ENCODE assay signal across 8 cellular contexts in genomic region chr1:20194770-20195463, GRCh38. TPM values are rescaled to one million over a fixed set of nuclear protein-coding genes. Genes with fewer than 3 reads are reported as not detected.
DNase-seq lines count a peak whose midpoint lies in the region; ATAC-seq and TF ChIP-seq lines count a peak whose summit lies in the region.

No MANE protein-coding gene starts in this region.

- H3K27ac ChIP-seq in SJSA1 = no peak overlapping the region
- no peak overlapping the region for H3K27ac ChIP-seq in aorta (ENCODE audit: low read depth in 1 of 2, low read length in 2 of 2)

- H3K27me3 ChIP-seq in SJSA1 (replicated peaks) (peaks cover 43% of the 10 kb centered on the region), aorta (ENCODE audit: control insufficient read depth in 1 of 2, insufficient read depth in 2 of 2, low read length in 1 of 2) (no peaks in the 10 kb centered on the region)

- H3K4me1 Mint-ChIP-seq in CD14-positive monocyte = peaks cover 3% of the 10 kb centered on the region

- H3K4me3 Mint-ChIP-seq in CD14-positive monocyte = peak overlapping the region in 1 of 2 donors; percentile 9

- H3K36me3 Mint-ChIP-seq in CD14-positive monocyte = no peaks in the 10 kb centered on the region

- H3K36me3 ChIP-seq in SJSA1 (no peaks in the 10 kb centered on the region), aorta (ENCODE audit: control insufficient read depth in 1 of 2, insufficient read depth in 2 of 2, low read length in 1 of 2) (no peaks in the 10 kb centered on the region)

- ATAC-seq in aorta (ENCODE audit: low FRiP score) (no peak), HG03442 (IDR thresholded peaks at IDR 0.05; ENCODE audit: unreplicated experiment) (no peak)

- no peaks in the 10 kb centered on the region for H3K9me3 ChIP-seq in SJSA1 (replicated peaks)
- H3K9me3 ChIP-seq in aorta (ENCODE audit: control insufficient read depth, low read length) = no peaks in the 10 kb centered on the region

- TF ChIP-seq CTCF in CD14-positive monocyte (IDR thresholded peaks at IDR 0.05) = peak; percentile 76

- peaks cover 21 to 36% (median 33%) of the 10 kb centered on the region in 3 donors for H3K27me3 Mint-ChIP-seq in CD14-positive monocyte (ENCODE audit: low read depth in 3 of 3)

- H3K4me1 ChIP-seq in SJSA1 (replicated peaks) = no peaks in the 10 kb centered on the region
- no peaks in the 10 kb centered on the region for H3K4me1 ChIP-seq in aorta (ENCODE audit: control insufficient read depth in 1 of 2, insufficient read depth in 2 of 2, low read length in 2 of 2)

- H3K27ac Mint-ChIP-seq in CD14-positive monocyte = no peak overlapping the region

- no peak for DNase-seq in CD14-positive monocyte (ENCODE audit: low spot score)
- peak; percentile 81 for DNase-seq in HT-29 (ENCODE audit: low spot score)
- peak; percentile 24 to 59 for DNase-seq in SJSA1 (ENCODE audit: low read depth in 1 of 2, low spot score in 2 of 2)
- DNase-seq in activated gamma-delta T cell treated with anti-CD3 and anti-CD28 coated beads, Interleukin-2, amount 50 U/mL, for 16 hours (ENCODE audit: low read depth) = peak; percentile 56
- peak; percentile 42 for DNase-seq in glomerular visceral epithelial cell (ENCODE audit: extremely low spot score)
- peak; percentile 87 for DNase-seq in posterior vena cava (ENCODE audit: low spot score)
- peak; percentile 77 to 85 for DNase-seq in aorta

- WGBS in aorta, 2 donors = 27 to 32% methylated on average over 15 of the region's 15 CpGs

- peaks cover 0 to 2% (median 0%) of the 10 kb centered on the region in 7 donors for H3K9me3 Mint-ChIP-seq in CD14-positive monocyte

- intact Hi-C loops in CD14-positive monocyte (cut with micrococcal nuclease) (loop anchor here (2.0 to 5.0 kb wide), 3 partner anchors 93 to 276 kb away; partner anchors contain the start of gene PLA2G2E (in 1 of the 2)), posterior vena cava (cut with DNase I) (no loop called here), aorta (cut with DNase I) (no loop called here)

- H3K4me3 ChIP-seq in SJSA1 = no peak overlapping the region
- H3K4me3 ChIP-seq in aorta (ENCODE audit: low read length in 2 of 2) = no peak overlapping the region

RNA-seq across cellular contexts. Expression of gene PLA2G2C, which starts 8.6 kb away (rescaled TPM):
- polyA plus RNA-seq in CD14-positive monocyte (under 1 TPM in 1 of 2 donors, not detected in 1; 0.07 TPM), aorta (not detected)
- total RNA-seq in HT-29 (2014; rRNA removed; shearing (Covaris generic)) = not detected in 2 replicates
- not detected in 2 replicates for total RNA-seq in SJSA1 (2014; rRNA removed; shearing (Covaris generic))
- total RNA-seq in posterior vena cava (under 1 TPM; 0.14 to 0.24 TPM), aorta (under 1 TPM in 1 of 2 donors, not detected in 1; 0.81 TPM)

RNA-seq across cellular contexts. Expression of gene UBXN10, which starts 9.0 kb away (rescaled TPM):
- polyA plus RNA-seq in CD14-positive monocyte (under 1 TPM; 0.30 to 0.82 TPM), aorta (under 1 TPM; 0.18 to 0.25 TPM)
- total RNA-seq in HT-29 (2014; rRNA removed; shearing (Covaris generic)) = 3.1 and 3.2 TPM in 2 replicates
- total RNA-seq in SJSA1 (2014; rRNA removed; shearing (Covaris generic)) = not detected in 2 replicates
- total RNA-seq in posterior vena cava (under 1 TPM; 0.29 to 0.60 TPM), aorta (under 1 TPM; 0.23 to 0.33 TPM)

RNA-seq across cellular contexts. Expression of gene PLA2G2F, which starts 55.8 kb away (rescaled TPM):
- polyA plus RNA-seq in CD14-positive monocyte = not detected
- 0.41 and 1.7 TPM in 2 replicates for total RNA-seq in HT-29 (2014; rRNA removed; shearing (Covaris generic))
- total RNA-seq in SJSA1 (2014; rRNA removed; shearing (Covaris generic)) = not detected in 2 replicates
- not detected for total RNA-seq in posterior vena cava
- not detected for total RNA-seq in aorta
- polyA plus RNA-seq in aorta = under 1 TPM; 0.03 to 0.13 TPM

Comparison
In these comparisons a context has a peak if more than half of its experiments do, and no peak if none do; other contexts are left out.
1. intact Hi-C loops: an anchor here in CD14-positive monocyte (2.0 to 5.0 kb wide); none called in posterior vena cava and aorta.